8 cellular contexts compared by ENCODE assay signal in the genomic region with DNA sequence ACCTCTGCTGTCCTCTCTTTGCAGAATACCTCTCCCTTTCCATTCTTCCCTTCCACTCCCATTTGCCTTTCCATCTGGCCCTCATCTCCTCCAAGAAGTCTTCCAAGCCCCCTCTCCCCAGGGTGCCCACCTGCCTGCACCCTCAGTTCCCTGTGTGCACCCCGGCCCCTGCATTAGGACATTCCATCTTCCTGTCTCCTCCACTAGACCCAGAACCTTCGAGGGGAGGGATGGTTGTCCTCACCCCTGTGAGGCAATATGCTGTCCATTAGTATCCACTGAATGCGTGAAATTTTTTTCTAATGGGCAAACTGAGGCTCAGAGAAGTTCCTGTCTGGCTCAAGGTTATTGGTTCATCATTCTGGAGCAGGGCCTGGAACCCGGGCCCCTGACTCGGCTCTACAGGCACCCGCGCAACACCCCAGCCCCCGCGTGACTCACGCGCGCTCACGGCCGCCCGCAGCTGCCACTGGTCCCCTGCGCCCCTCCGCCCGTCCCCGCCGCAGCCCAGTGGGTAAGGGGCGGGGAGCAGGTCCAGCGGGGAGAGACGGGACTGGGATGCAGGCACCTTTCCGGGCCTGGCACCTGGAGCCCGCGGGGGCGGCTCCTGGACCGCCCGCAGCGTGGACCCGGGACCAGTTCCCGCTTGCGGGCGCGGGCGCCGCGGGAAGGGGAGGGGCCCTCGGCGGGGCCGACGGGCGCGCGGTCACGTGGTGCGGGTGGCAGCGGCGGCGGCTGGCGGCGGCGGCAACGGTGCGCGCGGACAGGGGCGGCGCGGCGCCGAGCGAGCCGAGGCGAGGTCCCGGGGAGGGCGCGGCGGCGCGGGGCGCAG. TPM values are rescaled to one million over a fixed set of nuclear protein-coding genes. Genes with fewer than 3 reads are reported as not detected.
DNase-seq lines count a peak whose midpoint lies in the region; ATAC-seq and TF ChIP-seq lines count a peak whose summit lies in the region.

No MANE protein-coding gene starts in this region.

- H3K4me3 Mint-ChIP-seq in activated T-cell treated with anti-CD3 and anti-CD28 coated beads, Interleukin-2, amount 50 U/mL, for 4 hours = peak overlapping the region; percentile 74

- peak overlapping the region; percentile 15 for H3K4me2 ChIP-seq in fibroblast of lung (ENCODE audit: extremely low read depth, insufficient read depth, low read length)

- no peaks in the 10 kb centered on the region for H3K9me3 ChIP-seq in fibroblast of lung (ENCODE audit: control insufficient read depth, insufficient read depth, low read depth, low read length)

- H4K20me1 ChIP-seq in fibroblast of lung (ENCODE audit: control insufficient read depth, extremely low read depth, insufficient read depth, low read length) = no peaks in the 10 kb centered on the region

- DNase-seq in GM03348 (ENCODE audit: low spot score) = peak; percentile 61
- peak; percentile 52 for DNase-seq in NCI-H2171 (lab: John Stamatoyannopoulos, UW)
- peak; percentile 25 for DNase-seq in activated T-cell treated with anti-CD3 and anti-CD28 coated beads, Interleukin-2, amount 50 U/mL, for 4 hours
- DNase-seq in fibroblast of lung (ENCODE audit: low read depth in 2 of 2) = no peak
- DNase-seq in omental fat pad (ENCODE audit: low spot score) = no peak

- H3K9ac ChIP-seq in fibroblast of lung (ENCODE audit: insufficient read depth, low read length) = no peak overlapping the region

- peaks cover 33% of the 10 kb centered on the region for H3K27me3 ChIP-seq in fibroblast of lung (ENCODE audit: control insufficient read depth, insufficient read depth, low read length)

- TF ChIP-seq POLR2A in GM18505 (IDR thresholded peaks at IDR 0.05; ENCODE audit: borderline replicate concordance, extremely low read depth, insufficient read depth, insufficient read length) = no peak

- no peak for TF ChIP-seq CTCF in fibroblast of lung (conservative IDR thresholded peaks at IDR 0.05 in 1 of 2, IDR thresholded peaks at IDR 0.05 in 1 of 2; ENCODE audit: low read depth in 1 of 2, low read length in 2 of 2)
- no peak for TF ChIP-seq CTCF in omental fat pad (IDR thresholded peaks at IDR 0.05)

- no peaks in the 10 kb centered on the region for H3K36me3 ChIP-seq in fibroblast of lung (ENCODE audit: control insufficient read depth, insufficient read depth, low read length)

- H3K79me2 ChIP-seq in fibroblast of lung (ENCODE audit: control insufficient read depth, insufficient read depth, low read length) = no peaks in the 10 kb centered on the region

- no peaks in the 10 kb centered on the region for H3K4me1 ChIP-seq in fibroblast of lung (ENCODE audit: control insufficient read depth, extremely low read depth, insufficient read depth, low read length)

- H3K4me3 ChIP-seq in fibroblast of lung (replicated peaks in 1 of 4; ENCODE audit: control extremely low read depth in 1 of 4, insufficient read depth in 1 of 4, low read depth in 3 of 4, low read length in 4 of 4) = peak overlapping the region in 1 of 4 experiments; percentile 43

- H3K27ac ChIP-seq in fibroblast of lung (ENCODE audit: insufficient read depth, low read length) = no peak overlapping the region

- no peak overlapping the region for H2AFZ ChIP-seq in fibroblast of lung (ENCODE audit: low read length)

- no peaks in the 10 kb centered on the region for H3K36me3 Mint-ChIP-seq in activated T-cell treated with anti-CD3 and anti-CD28 coated beads, Interleukin-2, amount 50 U/mL, for 4 hours (ENCODE audit: insufficient read depth)

- peaks cover 36% of the 10 kb centered on the region for H3K27me3 Mint-ChIP-seq in activated T-cell treated with anti-CD3 and anti-CD28 coated beads, Interleukin-2, amount 50 U/mL, for 4 hours (ENCODE audit: low read depth)

- peak; percentile 80 to 81 for ATAC-seq in activated T-cell treated with anti-CD3 and anti-CD28 coated beads, Interleukin-2, amount 50 U/mL, for 4 hours
- peak; percentile 58 for ATAC-seq in omental fat pad (ENCODE audit: low FRiP score)
- no peak for ATAC-seq in HG02970 (IDR thresholded peaks at IDR 0.05; ENCODE audit: low FRiP score, unreplicated experiment)
- no peak for ATAC-seq in GM18505 (IDR thresholded peaks at IDR 0.05; ENCODE audit: unreplicated experiment)
- no peak for ATAC-seq in HG02852 (IDR thresholded peaks at IDR 0.05; ENCODE audit: unreplicated experiment)

- no peaks in the 10 kb centered on the region for H3K9me3 Mint-ChIP-seq in activated T-cell treated with anti-CD3 and anti-CD28 coated beads, Interleukin-2, amount 50 U/mL, for 4 hours

- H3K4me1 Mint-ChIP-seq in activated T-cell treated with anti-CD3 and anti-CD28 coated beads, Interleukin-2, amount 50 U/mL, for 4 hours (ENCODE audit: low read depth) = peaks cover 11% of the 10 kb centered on the region

RNA-seq across cellular contexts. Expression of a gene that starts 7.0 kb away (rescaled TPM):
- total RNA-seq in activated T-cell treated with anti-CD3 and anti-CD28 coated beads, Interleukin-2, amount 50 U/mL, for 4 hours = 1 to 10 TPM in 1 of 3 donors, under 1 TPM in 2; 0.68 to 1.3 (median 0.84) TPM
- total RNA-seq in fibroblast of lung = 0.26 and 0.33 TPM in 2 replicates
- polyA plus RNA-seq in fibroblast of lung = 0.05 and 0.24 TPM in 2 replicates
- polyA plus RNA-seq in fibroblast of lung (2012) = 0.07 and 0.31 TPM in 2 replicates
- 0.85 TPM in 1 of 2 replicates, not detected in the other for polyA minus RNA-seq in fibroblast of lung (ENCODE audit: low replicate concordance)
- under 1 TPM in 3 of 4 donors, not detected in 1; 0.13 to 0.72 (median 0.37) TPM for total RNA-seq in omental fat pad

RNA-seq across cellular contexts. Expression of a gene that starts 22.3 kb away (rescaled TPM):
- under 1 TPM; 0.16 to 0.40 (median 0.30) TPM for total RNA-seq in activated T-cell treated with anti-CD3 and anti-CD28 coated beads, Interleukin-2, amount 50 U/mL, for 4 hours
- total RNA-seq in fibroblast of lung = 1.3 and 1.8 TPM in 2 replicates
- 0.05 and 0.10 TPM in 2 replicates for polyA plus RNA-seq in fibroblast of lung
- polyA plus RNA-seq in fibroblast of lung (2012) = 0.06 and 0.19 TPM in 2 replicates
- polyA minus RNA-seq in fibroblast of lung (ENCODE audit: low replicate concordance) = not detected in 2 replicates
- total RNA-seq in omental fat pad = 1 to 10 TPM in 1 of 4 donors, under 1 TPM in 3; 0.28 to 1.1 (median 0.72) TPM

RNA-seq across cellular contexts. Expression of a gene that starts 29.3 kb away (rescaled TPM):
- 10 to 100 TPM; 40.7 to 52.2 (median 48.5) TPM for total RNA-seq in activated T-cell treated with anti-CD3 and anti-CD28 coated beads, Interleukin-2, amount 50 U/mL, for 4 hours
- 0.77 and 11.6 TPM in 2 replicates for total RNA-seq in fibroblast of lung
- polyA plus RNA-seq in fibroblast of lung = 5.9 and 23.4 TPM in 2 replicates
- 6.0 and 36.2 TPM in 2 replicates for polyA plus RNA-seq in fibroblast of lung (2012)
- 10.8 and 51.3 TPM in 2 replicates for polyA minus RNA-seq in fibroblast of lung (ENCODE audit: low replicate concordance)
- total RNA-seq in omental fat pad = 1 to 10 TPM in 1 of 4 donors, under 1 TPM in 1, not detected in 2; 0.84 to 5.4 TPM

RNA-seq across cellular contexts. Expression of a gene that starts 49.7 kb away (rescaled TPM):
- 1 to 10 TPM; 6.1 to 7.6 (median 6.9) TPM for total RNA-seq in activated T-cell treated with anti-CD3 and anti-CD28 coated beads, Interleukin-2, amount 50 U/mL, for 4 hours
- total RNA-seq in fibroblast of lung (under 0.01 TPM in 2 replicates), omental fat pad (under 1 TPM; 0.16 to 0.84 (median 0.22) TPM)
- 0.03 and 0.15 TPM in 2 replicates for polyA plus RNA-seq in fibroblast of lung
- 0.05 and 0.09 TPM in 2 replicates for polyA plus RNA-seq in fibroblast of lung (2012)
- 0.33 TPM in 1 of 2 replicates, not detected in the other for polyA minus RNA-seq in fibroblast of lung (ENCODE audit: low replicate concordance)

Comparison
In these comparisons a context has a peak if more than half of its experiments do, and no peak if none do; other contexts are left out.
1. DNase-seq: peak in GM03348 (single experiment), NCI-H2171 (single experiment) and activated T-cell treated with anti-CD3 and anti-CD28 coated beads, Interleukin-2, amount 50 U/mL, for 4 hours (single experiment); none in fibroblast of lung (0 of 2) and omental fat pad (single experiment).
2. ATAC-seq: peak in activated T-cell treated with anti-CD3 and anti-CD28 coated beads, Interleukin-2, amount 50 U/mL, for 4 hours (2 of 2) and omental fat pad (single experiment); none in HG02970 (single experiment), GM18505 (single experiment) and HG02852 (single experiment).